Comparison of ENCODE assay signal across 8 cellular contexts in the genomic region with DNA sequence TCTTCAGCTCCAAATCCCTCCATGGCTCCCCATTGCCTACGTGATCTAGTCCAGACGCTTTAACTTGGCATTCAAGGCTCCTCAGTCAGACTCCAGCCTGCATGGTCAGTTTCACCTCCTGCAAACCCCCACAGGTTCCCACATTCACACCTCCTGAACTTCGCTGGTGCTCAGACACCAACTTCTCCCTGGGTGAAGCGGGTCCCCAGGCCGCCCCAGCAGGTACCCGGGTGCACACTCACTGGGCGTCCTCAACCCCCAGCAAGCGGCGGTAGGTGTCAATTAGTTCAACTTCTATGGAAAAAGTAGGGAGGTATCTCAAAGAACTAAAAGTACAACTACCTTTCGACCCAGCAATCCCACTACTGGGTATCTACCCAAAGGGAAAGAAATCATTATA.
DNase-seq lines count a peak whose midpoint lies in the region; ATAC-seq, FAIRE-seq and TF ChIP-seq lines count a peak whose summit lies in the region.
"Not testable (repeated sequence)": the region's sequence is repeated elsewhere in the genome, so short reads cannot be mapped to it uniquely, and the experiment has no call there.

No MANE protein-coding gene starts in this region.

- H2AK5ac ChIP-seq in H9 (ENCODE audit: insufficient read length, low read length) = not testable (repeated sequence)

- not testable (repeated sequence) for ATAC-seq in left lobe of liver, upper lobe of right lung

- WGBS in H9 (ENCODE audit: extremely low coverage, insufficient read length, low lambda C conversion rate) = no CpG with 5 or more reads among the region's 10 CpGs

- H4K20me1 ChIP-seq in H9 (ENCODE audit: control insufficient read depth, insufficient read depth, insufficient read length); astrocyte (ENCODE audit: insufficient read depth, low read length): not testable (repeated sequence)

- not testable (repeated sequence) for H2AFZ ChIP-seq in H9 (ENCODE audit: low read length); astrocyte (ENCODE audit: low read depth, low read length)

- not testable (repeated sequence) for H3K79me1 ChIP-seq in H9 (ENCODE audit: insufficient read depth, low read depth, low read length, poor library complexity, severe bottlenecking)

- not testable (repeated sequence) for H3K56ac ChIP-seq in H9 (ENCODE audit: insufficient read length, low read depth, low read length)

- not testable (repeated sequence) for H3K9me3 ChIP-seq in H9 (ENCODE audit: control insufficient read depth, low read depth, low read length); WERI-Rb-1 (ENCODE audit: severe bottlenecking); astrocyte (ENCODE audit: insufficient read depth, low read depth, low read length); upper lobe of right lung

- H3K27ac Mint-ChIP-seq in CD14-positive monocyte, H9: not testable (repeated sequence)
- peak overlapping the region; percentile 14 for H3K27ac Mint-ChIP-seq in astrocyte (ENCODE audit: unreplicated experiment)

- H4K8ac ChIP-seq in H9 (replicated peaks; ENCODE audit: insufficient read length, low read depth, low read length) = not testable (repeated sequence)

- not testable (repeated sequence) for H4K91ac ChIP-seq in H9 (ENCODE audit: insufficient read length, low read depth, low read length)

- H2BK5ac ChIP-seq in H9 (ENCODE audit: insufficient read length, low read length) = not testable (repeated sequence)

- DNase-seq in CD14-positive monocyte (ENCODE audit: low spot score) (peak; percentile 2), H9 (peak; percentile 21), WERI-Rb-1 (peak; percentile 1), cardiac septum (ENCODE audit: low spot score) (peak; percentile 63), left lobe of liver (ENCODE audit: low spot score) (peak; percentile 10), posterior vena cava (ENCODE audit: low spot score) (peak; percentile 70), upper lobe of right lung (peak; percentile 22)
- DNase-seq in astrocyte (ENCODE audit: low read depth) = not testable (repeated sequence)

- TF ChIP-seq CTCF in CD14-positive monocyte (IDR thresholded peaks at IDR 0.05); H9 (conservative IDR thresholded peaks at IDR 0.05); WERI-Rb-1 (IDR thresholded peaks at IDR 0.05; ENCODE audit: low read depth, low read length); astrocyte (IDR thresholded peaks at IDR 0.05; ENCODE audit: insufficient read depth, low read depth, low read length); upper lobe of right lung (IDR thresholded peaks at IDR 0.05): not testable (repeated sequence)

- H3K4me2 ChIP-seq in H9 (ENCODE audit: insufficient read depth, insufficient read length, low read length); astrocyte (ENCODE audit: low read length): not testable (repeated sequence)

- H3K27me3 ChIP-seq in H9 (ENCODE audit: insufficient read depth, low read length); WERI-Rb-1 (ENCODE audit: insufficient read depth, low read depth, severe bottlenecking); astrocyte (ENCODE audit: insufficient read depth, low read length); upper lobe of right lung: not testable (repeated sequence)

- not testable (repeated sequence) for H3K9ac ChIP-seq in H9 (ENCODE audit: extremely low read depth, insufficient read length, low read length); astrocyte (ENCODE audit: low read length)

- H3K4me3 ChIP-seq in WERI-Rb-1 (ENCODE audit: low read depth, low read length); astrocyte (ENCODE audit: insufficient read depth, low read depth, low read length); upper lobe of right lung: not testable (repeated sequence)

- H2BK15ac ChIP-seq in H9 (ENCODE audit: low read depth, low read length) = not testable (repeated sequence)

- not testable (repeated sequence) for H3K23ac ChIP-seq in H9 (ENCODE audit: insufficient read length, low read depth, low read length)

- H3K27ac ChIP-seq in H9 (ENCODE audit: insufficient read length, low read depth, low read length); WERI-Rb-1; astrocyte (ENCODE audit: low read depth, low read length); upper lobe of right lung: not testable (repeated sequence)

- not testable (repeated sequence) for FAIRE-seq in astrocyte (lab: Jason Lieb, UNC)

- not testable (repeated sequence) for H3K14ac ChIP-seq in H9 (ENCODE audit: insufficient read depth, low read length)

- H2BK12ac ChIP-seq in H9 (ENCODE audit: insufficient read length, low read depth, low read length) = not testable (repeated sequence)

- H3K9me3 Mint-ChIP-seq in CD14-positive monocyte; H9; astrocyte (ENCODE audit: unreplicated experiment): not testable (repeated sequence)

- not testable (repeated sequence) for H3K23me2 ChIP-seq in H9 (ENCODE audit: insufficient read length, low read depth, low read length, poor library complexity, severe bottlenecking)

- H4K5ac ChIP-seq in H9 (ENCODE audit: insufficient read length, low read depth, low read length) = not testable (repeated sequence)

- not testable (repeated sequence) for H3K36me3 Mint-ChIP-seq in CD14-positive monocyte; H9 (ENCODE audit: insufficient read depth in 1 of 3, low read depth in 3 of 3); astrocyte (ENCODE audit: low read depth, unreplicated experiment)

- H2BK20ac ChIP-seq in H9 (ENCODE audit: low read depth, low read length, poor library complexity, severe bottlenecking) = not testable (repeated sequence)

- intact Hi-C loops in CD14-positive monocyte (cut with micrococcal nuclease); cardiac septum (cut with DNase I); posterior vena cava (cut with DNase I); upper lobe of right lung (cut with DNase I): not testable (repeated sequence)

- not testable (repeated sequence) for H2BK120ac ChIP-seq in H9 (ENCODE audit: low read depth, low read length, poor library complexity, severe bottlenecking)

- not testable (repeated sequence) for H3T11ph ChIP-seq in H9 (ENCODE audit: low read length)

- H3K4me1 Mint-ChIP-seq in CD14-positive monocyte; astrocyte (ENCODE audit: low read depth, unreplicated experiment): not testable (repeated sequence)
- H3K4me1 Mint-ChIP-seq in H9 = peaks cover 16 to 21% of the 10 kb centered on the region in 2 experiments

- H3K27me3 Mint-ChIP-seq in CD14-positive monocyte (ENCODE audit: low read depth in 3 of 3); H9 (ENCODE audit: low read depth): not testable (repeated sequence)
- peaks cover 36% of the 10 kb centered on the region for H3K27me3 Mint-ChIP-seq in astrocyte (ENCODE audit: low read depth, unreplicated experiment)

- H3K4me1 ChIP-seq in H9 (ENCODE audit: insufficient read depth, low read length); astrocyte (ENCODE audit: insufficient read depth, low read length); upper lobe of right lung: not testable (repeated sequence)

- not testable (repeated sequence) for H3K4ac ChIP-seq in H9 (ENCODE audit: low read depth, low read length)

- H3K36me3 ChIP-seq in WERI-Rb-1; astrocyte (ENCODE audit: insufficient read depth, low read length); upper lobe of right lung: not testable (repeated sequence)

- not testable (repeated sequence) for H3K79me2 ChIP-seq in H9 (ENCODE audit: insufficient read depth, low read length); astrocyte (ENCODE audit: insufficient read depth, low read length)

- not testable (repeated sequence) for H3K4me3 Mint-ChIP-seq in CD14-positive monocyte; H9; astrocyte (ENCODE audit: unreplicated experiment)

- H3K18ac ChIP-seq in H9 (ENCODE audit: insufficient read length, low read depth, low read length) = not testable (repeated sequence)
